ENCODE assay signal across 1 cellular context in the genomic region with DNA sequence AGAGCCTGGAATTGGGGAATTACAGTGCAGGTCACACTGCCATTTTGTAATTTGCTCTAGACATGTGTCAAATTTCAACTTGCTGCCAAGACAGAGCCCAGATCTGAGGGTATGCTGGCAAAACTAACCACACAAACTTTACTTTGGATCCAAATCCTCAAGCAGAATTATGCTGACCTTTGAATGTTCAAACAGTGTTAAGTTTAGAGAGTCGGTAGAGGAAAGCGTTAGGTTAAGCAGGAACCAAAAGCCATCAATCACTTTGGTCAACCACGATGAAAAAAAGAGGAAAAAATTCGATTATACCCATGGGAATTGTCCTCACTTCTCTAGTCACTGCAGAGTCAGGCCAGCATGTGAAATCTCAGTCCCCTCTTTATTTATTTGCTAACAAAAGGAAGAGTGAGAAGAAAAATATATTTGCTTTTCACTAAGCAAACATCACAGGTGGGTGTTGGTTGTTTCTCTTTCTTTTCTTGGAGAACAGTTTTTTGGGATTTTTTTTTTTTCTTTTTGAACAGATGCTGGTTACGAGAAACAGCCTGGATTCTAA.
TF ChIP-seq lines count a peak whose summit lies in the region.

No MANE protein-coding gene starts in this region.

TF ChIP-seq in HepG2, 621 proteins besides CTCF, POLR2A, EP300 and RAD21 (continued from another document):
- TF ChIP-seq, protein P1, sequence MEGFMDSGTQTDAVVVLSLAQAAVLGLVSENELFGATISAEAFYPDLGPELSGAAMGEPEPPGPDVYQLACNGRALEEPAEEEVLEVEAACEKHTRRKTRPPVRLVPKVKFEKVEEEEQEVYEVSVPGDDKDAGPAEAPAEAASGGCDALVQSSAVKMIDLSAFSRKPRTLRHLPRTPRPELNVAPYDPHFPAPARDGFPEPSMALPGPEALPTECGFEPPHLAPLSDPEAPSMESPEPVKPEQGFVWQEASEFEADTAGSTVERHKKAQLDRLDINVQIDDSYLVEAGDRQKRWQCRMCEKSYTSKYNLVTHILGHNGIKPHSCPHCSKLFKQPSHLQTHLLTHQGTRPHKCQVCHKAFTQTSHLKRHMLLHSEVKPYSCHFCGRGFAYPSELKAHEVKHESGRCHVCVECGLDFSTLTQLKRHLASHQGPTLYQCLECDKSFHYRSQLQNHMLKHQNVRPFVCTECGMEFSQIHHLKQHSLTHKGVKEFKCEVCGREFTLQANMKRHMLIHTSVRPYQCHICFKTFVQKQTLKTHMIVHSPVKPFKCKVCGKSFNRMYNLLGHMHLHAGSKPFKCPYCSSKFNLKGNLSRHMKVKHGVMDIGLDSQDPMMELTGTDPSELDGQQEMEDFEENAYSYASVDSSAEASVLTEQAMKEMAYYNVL (CRISPR knock-in tag; IDR thresholded peaks at IDR 0.05; ENCODE audit: borderline replicate concordance): peak; percentile 71; the same call in 1 of the 2 replicates
- TF ChIP-seq MIER3 (CRISPR knock-in tag; IDR thresholded peaks at IDR 0.05; ENCODE audit: borderline replicate concordance) (0 out of 2 replicates have a peak, but pooled peaks have one; percentile 16), FOXP1 (IDR thresholded peaks at IDR 0.05) (no peak), FOXP1 (CRISPR knock-in tag; IDR thresholded peaks at IDR 0.05) (peak; percentile 74; the same call in 1 of the 2 replicates), ZNF607 (CRISPR knock-in tag; IDR thresholded peaks at IDR 0.05; ENCODE audit: borderline replicate concordance) (0 out of 2 replicates have a peak, but pooled peaks have one; percentile 29), TSC22D2 (CRISPR knock-in tag; IDR thresholded peaks at IDR 0.05; ENCODE audit: borderline replicate concordance) (0 out of 2 replicates have a peak, but pooled peaks have one; percentile 17), GFI1 (CRISPR knock-in tag; IDR thresholded peaks at IDR 0.05; ENCODE audit: borderline replicate concordance) (peak; percentile 97), DMAP1 (CRISPR knock-in tag; IDR thresholded peaks at IDR 0.05) (0 out of 2 replicates have a peak, but pooled peaks have one; percentile 18), SALL1 (CRISPR knock-in tag; IDR thresholded peaks at IDR 0.05) (peak; percentile 32; the same call in 1 of the 2 replicates), YEATS4 (CRISPR knock-in tag; IDR thresholded peaks at IDR 0.05; ENCODE audit: borderline replicate concordance) (0 out of 2 replicates have a peak, but pooled peaks have one; percentile 21), FOXA1 (IDR thresholded peaks at IDR 0.05) (no peak), FOXA1 (CRISPR knock-in tag; IDR thresholded peaks at IDR 0.05) (peak; percentile 42; the same call in 1 of the 2 replicates), ZNF354B (CRISPR knock-in tag; IDR thresholded peaks at IDR 0.05) (no peak), ZNF260 (CRISPR knock-in tag; IDR thresholded peaks at IDR 0.05; ENCODE audit: borderline replicate concordance, low read depth) (no peak), SAP130 (CRISPR knock-in tag; IDR thresholded peaks at IDR 0.05; ENCODE audit: low read depth) (peak; percentile 20; the same call in 1 of the 2 replicates), HOXA5 (CRISPR knock-in tag; IDR thresholded peaks at IDR 0.05) (peak; percentile 47; the same call in 1 of the 2 replicates), SOX13 (IDR thresholded peaks at IDR 0.05) (no peak), SOX13 (CRISPR knock-in tag; conservative IDR thresholded peaks at IDR 0.05 in 1 of 2, IDR thresholded peaks at IDR 0.05 in 1 of 2) (peak in 1 of 2 experiments; percentile 86; a peak in 2 of 4 replicates)
- TF ChIP-seq, protein P2, sequence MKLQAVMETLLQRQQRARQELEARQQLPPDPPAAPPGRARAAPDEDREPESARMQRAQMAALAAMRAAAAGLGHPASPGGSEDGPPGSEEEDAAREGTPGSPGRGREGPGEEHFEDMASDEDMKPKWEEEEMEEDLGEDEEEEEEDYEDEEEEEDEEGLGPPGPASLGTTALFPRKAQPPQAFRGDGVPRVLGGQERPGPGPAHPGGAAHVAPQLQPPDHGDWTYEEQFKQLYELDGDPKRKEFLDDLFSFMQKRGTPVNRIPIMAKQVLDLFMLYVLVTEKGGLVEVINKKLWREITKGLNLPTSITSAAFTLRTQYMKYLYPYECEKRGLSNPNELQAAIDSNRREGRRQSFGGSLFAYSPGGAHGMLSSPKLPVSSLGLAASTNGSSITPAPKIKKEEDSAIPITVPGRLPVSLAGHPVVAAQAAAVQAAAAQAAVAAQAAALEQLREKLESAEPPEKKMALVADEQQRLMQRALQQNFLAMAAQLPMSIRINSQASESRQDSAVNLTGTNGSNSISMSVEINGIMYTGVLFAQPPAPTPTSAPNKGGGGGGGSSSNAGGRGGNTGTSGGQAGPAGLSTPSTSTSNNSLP (IDR thresholded peaks at IDR 0.05; ENCODE audit: low read depth, low read length): no peak
- TF ChIP-seq, protein P3, sequence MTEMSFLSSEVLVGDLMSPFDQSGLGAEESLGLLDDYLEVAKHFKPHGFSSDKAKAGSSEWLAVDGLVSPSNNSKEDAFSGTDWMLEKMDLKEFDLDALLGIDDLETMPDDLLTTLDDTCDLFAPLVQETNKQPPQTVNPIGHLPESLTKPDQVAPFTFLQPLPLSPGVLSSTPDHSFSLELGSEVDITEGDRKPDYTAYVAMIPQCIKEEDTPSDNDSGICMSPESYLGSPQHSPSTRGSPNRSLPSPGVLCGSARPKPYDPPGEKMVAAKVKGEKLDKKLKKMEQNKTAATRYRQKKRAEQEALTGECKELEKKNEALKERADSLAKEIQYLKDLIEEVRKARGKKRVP (CRISPR knock-in tag; IDR thresholded peaks at IDR 0.05): no peak
